Comparison of ENCODE assay signal across 20 cellular contexts in genomic region chr9:107542401-107542800, GRCh38. TPM values are rescaled to one million over a fixed set of nuclear protein-coding genes. Genes with fewer than 3 reads are reported as not detected.
"Had no signal": no experiment of that assay in that cellular context is flagged by ENCODE, and none has a peak within 500 bp of the region (broad histone marks: within the 10 kb centered on the region; RNA-seq: fewer than 3 reads in every experiment).

No MANE protein-coding gene starts in this region.

- H3K4me3 ChIP-seq: gastroesophageal sphincter, lower lobe of right lung, neural progenitor cell, vagina had no signal

- H3K27ac Mint-ChIP-seq: activated B cell treated with CpG ODN at 0.5 μM for 24 hours; activated naive CD4-positive, alpha-beta T cell treated with anti-CD3 and anti-CD28 coated beads for 36 hours; activated naive CD8-positive, alpha-beta T cell treated with anti-CD3 and anti-CD28 coated beads, Interleukin-2, amount 10 ng/mL, durations not matched to agents 7 days and 5 days; activated T-helper 2 cell treated with anti-CD3 and anti-CD28 coated beads, Interferon-gamma antibody, Interleukin-2, Interleukin-4, amounts not matched to agents 10 μg/mL and 5 μg/mL and 100 μg/mL, durations not matched to agents 14 hours and 24 hours and 36 hours; naive thymus-derived CD8-positive, alpha-beta T cell; neural progenitor cell; stimulated activated naive B cell treated with anti-CD40 and anti-IgM and Interleukin-4, amounts not matched to agents 10 μg/mL and 1 μg/mL and 100 μg/mL, for 72 hours had no signal

- H3K9me3 ChIP-seq: gastroesophageal sphincter, lower lobe of right lung, vagina had no signal

- H3K4me3 Mint-ChIP-seq: activated B cell treated with CpG ODN at 0.5 μM for 24 hours; activated naive CD4-positive, alpha-beta T cell treated with anti-CD3 and anti-CD28 coated beads for 36 hours; activated naive CD8-positive, alpha-beta T cell treated with anti-CD3 and anti-CD28 coated beads, Interleukin-2, amount 10 ng/mL, durations not matched to agents 7 days and 5 days; activated T-cell treated with anti-CD3 and anti-CD28 coated beads, Interleukin-2, amount 50 U/mL, for 4 hours; naive thymus-derived CD8-positive, alpha-beta T cell; neural progenitor cell; stimulated activated naive B cell treated with anti-CD40 and anti-IgM and Interleukin-4, amounts not matched to agents 10 μg/mL and 1 μg/mL and 100 μg/mL, for 72 hours had no signal

- H3K27ac ChIP-seq: gastroesophageal sphincter, lower lobe of right lung, neural progenitor cell, vagina had no signal

- H3K36me3 Mint-ChIP-seq: activated naive CD8-positive, alpha-beta T cell treated with anti-CD3 and anti-CD28 coated beads, Interleukin-2, amount 10 ng/mL, durations not matched to agents 7 days and 5 days; naive thymus-derived CD8-positive, alpha-beta T cell; neural progenitor cell; stimulated activated naive B cell treated with anti-CD40 and anti-IgM and Interleukin-4, amounts not matched to agents 10 μg/mL and 1 μg/mL and 100 μg/mL, for 72 hours had no signal

- H3K36me3 ChIP-seq: gastroesophageal sphincter, lower lobe of right lung, neural progenitor cell, vagina had no signal

- H3K27me3 Mint-ChIP-seq: activated B cell treated with CpG ODN at 0.5 μM for 24 hours; activated naive CD8-positive, alpha-beta T cell treated with anti-CD3 and anti-CD28 coated beads, Interleukin-2, amount 10 ng/mL, durations not matched to agents 7 days and 5 days had no signal

- H3K4me1 ChIP-seq: neural progenitor cell, vagina had no signal

- H3K9me3 Mint-ChIP-seq: activated B cell treated with CpG ODN at 0.5 μM for 24 hours; activated naive CD4-positive, alpha-beta T cell treated with anti-CD3 and anti-CD28 coated beads for 36 hours; activated naive CD8-positive, alpha-beta T cell treated with anti-CD3 and anti-CD28 coated beads, Interleukin-2, amount 10 ng/mL, durations not matched to agents 7 days and 5 days; activated T-cell treated with anti-CD3 and anti-CD28 coated beads, Interleukin-2, amount 50 U/mL, for 4 hours; activated T-helper 2 cell treated with anti-CD3 and anti-CD28 coated beads, Interferon-gamma antibody, Interleukin-2, Interleukin-4, amounts not matched to agents 10 μg/mL and 5 μg/mL and 100 μg/mL, durations not matched to agents 14 hours and 24 hours and 36 hours; neural progenitor cell; stimulated activated naive B cell treated with anti-CD40 and anti-IgM and Interleukin-4, amounts not matched to agents 10 μg/mL and 1 μg/mL and 100 μg/mL, for 72 hours had no signal

- H3K4me1 Mint-ChIP-seq: activated B cell treated with CpG ODN at 0.5 μM for 24 hours; activated naive CD8-positive, alpha-beta T cell treated with anti-CD3 and anti-CD28 coated beads, Interleukin-2, amount 10 ng/mL, durations not matched to agents 7 days and 5 days; naive thymus-derived CD8-positive, alpha-beta T cell; neural progenitor cell had no signal

- ATAC-seq: activated T-cell treated with anti-CD3 and anti-CD28 coated beads, Interleukin-2, amount 50 U/mL, for 4 hours; gastroesophageal sphincter; naive thymus-derived CD8-positive, alpha-beta T cell; sciatic nerve; stimulated activated naive B cell treated with anti-CD40 and anti-IgM and Interleukin-4, amounts not matched to agents 10 μg/mL and 1 μg/mL and 100 μg/mL, for 72 hours had no signal

- H3K27me3 ChIP-seq: gastroesophageal sphincter, neural progenitor cell, vagina had no signal

- DNase-seq: activated B cell treated with CpG ODN at 0.5 μM for 24 hours; activated CD4-positive, alpha-beta T cell treated with anti-CD3 and anti-CD28 coated beads for 4 hours; activated CD4-positive, alpha-beta T cell treated with anti-CD3 and anti-CD28 coated beads, Interleukin-2, amount 50 U/mL, for 48 hours; activated CD8-positive, alpha-beta memory T cell treated with anti-CD3 and anti-CD28 coated beads, Interleukin-2, amount 50 U/mL, for 48 hours; activated naive CD4-positive, alpha-beta T cell treated with anti-CD3 and anti-CD28 coated beads for 36 hours; activated naive CD8-positive, alpha-beta T cell treated with anti-CD3 and anti-CD28 coated beads, Interleukin-2, amount 10 ng/mL, durations not matched to agents 7 days and 5 days; activated T-cell treated with anti-CD3 and anti-CD28 coated beads, Interleukin-2, amount 50 U/mL, for 4 hours; amniotic stem cell; head of caudate nucleus; lower lobe of right lung; naive thymus-derived CD8-positive, alpha-beta T cell; stimulated activated CD4-positive, alpha-beta T cell treated with anti-CD3 and anti-CD28 coated beads, Interleukin-2, amount 100 ng/mL, for 48 hours; stimulated activated CD8-positive, alpha-beta memory T cell treated with anti-CD3 and anti-CD28 coated beads, Interleukin-4, amount 100 ng/mL, for 48 hours; stimulated activated naive B cell treated with anti-CD40 and anti-IgM and Interleukin-4, amounts not matched to agents 10 μg/mL and 1 μg/mL and 100 μg/mL, for 72 hours; T-helper 1 cell had no signal

RNA-seq across cellular contexts. Expression of gene KLF4, which starts 52.8 kb away (rescaled TPM):
- polyA plus RNA-seq: naive thymus-derived CD8-positive, alpha-beta T cell had no signal
